ENCODE assay signal across 8 cellular contexts in genomic region chr2:18213986-18214385, GRCh38.
"Had no signal": no experiment of that assay in that cellular context is flagged by ENCODE, and none has a peak within 500 bp of the region (broad histone marks: within the 10 kb centered on the region; RNA-seq: fewer than 3 reads in every experiment).

No MANE protein-coding gene starts in this region.

- ATAC-seq: GM12878 had no signal

- H3K4me3 ChIP-seq: GM12878 had no signal

- FAIRE-seq: G401.6, GM12878, GM12891, GM12892, GM18507, GM19239 had no signal

- DNase-seq: GDM1, GF-D8 had no signal
